1 cellular context compared by ENCODE assay signal in genomic region chr11:62830904-62831519, GRCh38.
A peak's percentile ranks its signal among the peaks of the same experiment; 100 is the strongest.
TF ChIP-seq lines count a peak whose summit lies in the region.

No MANE protein-coding gene starts in this region.

TF ChIP-seq in HCT116, 20 proteins besides CTCF, POLR2A, EP300 and RAD21:
- no peak for TF ChIP-seq ZBTB33 (IDR thresholded peaks at IDR 0.05; ENCODE audit: extremely low read depth, insufficient replicate concordance, low read length)
- peak; percentile 28; the same call in 1 of the 2 replicates for TF ChIP-seq ZFX (IDR thresholded peaks at IDR 0.05)
TF ChIP-seq in HCT116: peak in this region for 1.
